In the genomic region with DNA sequence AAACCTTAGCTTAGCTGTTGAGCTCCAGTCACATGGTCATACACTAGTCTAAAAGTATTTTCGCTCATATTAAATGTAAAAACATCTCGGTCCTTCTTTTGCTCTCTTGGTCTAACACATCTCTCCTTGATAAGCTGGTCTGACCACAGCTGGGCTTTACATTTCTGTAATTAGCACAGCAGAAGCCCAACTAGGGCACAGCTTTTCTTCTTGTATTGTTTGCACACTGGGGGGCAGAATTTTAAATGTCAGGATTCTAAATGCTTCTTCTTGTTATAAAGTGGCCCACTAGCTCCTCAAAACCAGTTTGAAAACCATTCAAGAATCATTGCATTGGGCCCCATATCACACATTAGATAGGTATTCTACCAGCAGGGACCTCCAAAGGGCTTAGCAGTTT, we compare ENCODE assay signal across 18 cellular contexts.
"Had no signal": no experiment of that assay in that cellular context is flagged by ENCODE, and none has a peak within 500 bp of the region (broad histone marks: within the 10 kb centered on the region; RNA-seq: fewer than 3 reads in every experiment).

No MANE protein-coding gene starts in this region.

- H3K4me1 ChIP-seq: foreskin keratinocyte, parathyroid adenoma, upper lobe of right lung had no signal

- H3K9me3 ChIP-seq: mucosa of descending colon, thoracic aorta, upper lobe of right lung had no signal

- DNase-seq: activated gamma-delta T cell treated with Interleukin-2 at 50 U/mL for 16 hours; activated T-cell treated with anti-CD3 and anti-CD28 coated beads, Interleukin-2, amount 50 U/mL, for 1 hour; aorta; effector CD4-positive, alpha-beta T cell; foreskin keratinocyte; glutamatergic neuron; hippocampal formation; left cardiac atrium; mucosa of descending colon; nephron progenitor cell; nucleus accumbens; stimulated activated CD4-positive, alpha-beta T cell treated with anti-CD3 and anti-CD28 coated beads, Interleukin-2, amount 100 ng/mL, for 48 hours; stimulated activated CD8-positive, alpha-beta memory T cell treated with anti-CD3 and anti-CD28 coated beads, Interleukin-4, amount 100 ng/mL, for 48 hours; stimulated activated naive B cell treated with anti-CD40 and anti-IgM and Interleukin-4, amounts not matched to agents 10 μg/mL and 1 μg/mL and 100 μg/mL, for 72 hours; T-helper 1 cell; upper lobe of right lung had no signal

- H3K36me3 ChIP-seq: thoracic aorta, upper lobe of right lung had no signal

- H3K4me3 ChIP-seq: mucosa of descending colon, thoracic aorta, upper lobe of right lung had no signal

- H3K27ac ChIP-seq: foreskin keratinocyte, parathyroid adenoma, thoracic aorta, upper lobe of right lung had no signal

- H3K27me3 ChIP-seq: foreskin keratinocyte, upper lobe of right lung had no signal
